1 cellular context compared by ENCODE assay signal in genomic region chr12:6614513-6615177, GRCh38.
A peak's percentile ranks its signal among the peaks of the same experiment; 100 is the strongest.
TF ChIP-seq lines count a peak whose summit lies in the region.

No MANE protein-coding gene starts in this region.

TF ChIP-seq in liver, 16 proteins besides CTCF, POLR2A, EP300 and RAD21 (continued from another document):
- peak; percentile 54 to 59 for TF ChIP-seq HNF4A (conservative IDR thresholded peaks at IDR 0.05)
- TF ChIP-seq, protein P1, sequence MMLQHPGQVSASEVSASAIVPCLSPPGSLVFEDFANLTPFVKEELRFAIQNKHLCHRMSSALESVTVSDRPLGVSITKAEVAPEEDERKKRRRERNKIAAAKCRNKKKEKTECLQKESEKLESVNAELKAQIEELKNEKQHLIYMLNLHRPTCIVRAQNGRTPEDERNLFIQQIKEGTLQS (IDR thresholded peaks at IDR 0.05) = no peak
- no peak for TF ChIP-seq REST (IDR thresholded peaks at IDR 0.05)
- TF ChIP-seq TAF1 (conservative IDR thresholded peaks at IDR 0.05) = no peak
- TF ChIP-seq RXRA (IDR thresholded peaks at IDR 0.05) = peak in 1 of 2 donors; percentile 18
- peak; percentile 27 for TF ChIP-seq YY1 (IDR thresholded peaks at IDR 0.05)
- peak; percentile 10 for TF ChIP-seq MAX (IDR thresholded peaks at IDR 0.05)
- TF ChIP-seq ZBTB33 (IDR thresholded peaks at IDR 0.05) = no peak
- TF ChIP-seq SP1 (IDR thresholded peaks at IDR 0.05) = peak; percentile 28
- no peak for TF ChIP-seq GABPA (IDR thresholded peaks at IDR 0.05 in 1 of 2, conservative IDR thresholded peaks at IDR 0.05 in 1 of 2)
- TF ChIP-seq NR2F2 (IDR thresholded peaks at IDR 0.05) = no peak
- TF ChIP-seq FOXA1 (IDR thresholded peaks at IDR 0.05) = no peak
